Comparison of ENCODE assay signal across 8 cellular contexts in genomic region chr15:78938608-78939488, GRCh38. TPM values are rescaled to one million over a fixed set of nuclear protein-coding genes. Genes with fewer than 3 reads are reported as not detected.
DNase-seq lines count a peak whose midpoint lies in the region; ATAC-seq and TF ChIP-seq lines count a peak whose summit lies in the region.

No MANE protein-coding gene starts in this region.

- H3K27me3 Mint-ChIP-seq in naive thymus-derived CD4-positive, alpha-beta T cell = peaks cover 4 to 28% (median 9%) of the 10 kb centered on the region in 5 donors
- peaks cover 4% of the 10 kb centered on the region for H3K27me3 Mint-ChIP-seq in progenitor cell of endocrine pancreas

- peaks cover 0 to 6% (median 0%) of the 10 kb centered on the region in 11 donors for H3K9me3 Mint-ChIP-seq in naive thymus-derived CD4-positive, alpha-beta T cell
- H3K9me3 Mint-ChIP-seq in progenitor cell of endocrine pancreas (ENCODE audit: low read depth) = no peaks in the 10 kb centered on the region

- no peaks in the 10 kb centered on the region for H3K9me3 ChIP-seq in naive thymus-derived CD4-positive, alpha-beta T cell (ENCODE audit: control insufficient read depth in 2 of 3, low read length in 3 of 3)

- intact Hi-C loops in naive thymus-derived CD4-positive, alpha-beta T cell (cut with micrococcal nuclease) = no loop called here
- intact Hi-C loops in lower leg skin (cut with DNase I; ENCODE audit: low total_unique reads) = no loop called here

- H3K27ac ChIP-seq in naive thymus-derived CD4-positive, alpha-beta T cell (ENCODE audit: low read depth, low read length) = no peak overlapping the region

- POLR2A ChIA-PET in naive thymus-derived CD4-positive, alpha-beta T cell (lab: Charles Lee) = no interaction called here

- CTCF ChIA-PET in naive thymus-derived CD4-positive, alpha-beta T cell (lab: Charles Lee) = no interaction called here

- H3K36me3 ChIP-seq in naive thymus-derived CD4-positive, alpha-beta T cell (ENCODE audit: control insufficient read depth in 2 of 3, insufficient read depth in 3 of 3, low read length in 3 of 3) = no peaks in the 10 kb centered on the region

- peak; percentile 61 for DNase-seq in NAMALWA (ENCODE audit: low spot score)
- DNase-seq in naive thymus-derived CD4-positive, alpha-beta T cell = no peak
- DNase-seq in progenitor cell of endocrine pancreas (ENCODE audit: low spot score, unreplicated experiment) = no peak
- no peak for DNase-seq in middle frontal gyrus (ENCODE audit: extremely low spot score, low spot score)
- no peak for DNase-seq in lower leg skin (ENCODE audit: low spot score in 2 of 2)
- DNase-seq in activated CD8-positive, alpha-beta memory T cell treated with anti-CD3 and anti-CD28 coated beads for 24 hours = no peak

- H3K4me3 Mint-ChIP-seq in naive thymus-derived CD4-positive, alpha-beta T cell = peak overlapping the region in 3 of 10 donors; percentile 7 to 77 (median 9)
- H3K4me3 Mint-ChIP-seq in progenitor cell of endocrine pancreas (ENCODE audit: low read depth) = no peak overlapping the region

- 67 to 75% methylated on average over 6 of the region's 6 CpGs for WGBS in lower leg skin, 2 donors

- H3K27ac Mint-ChIP-seq in naive thymus-derived CD4-positive, alpha-beta T cell = peak overlapping the region in 2 of 9 donors; percentile 28 to 44
- no peak overlapping the region for H3K27ac Mint-ChIP-seq in progenitor cell of endocrine pancreas

- H3K27me3 ChIP-seq in naive thymus-derived CD4-positive, alpha-beta T cell (ENCODE audit: control insufficient read depth in 2 of 2, insufficient read depth in 2 of 2, low read length in 2 of 2) = no peaks in the 10 kb centered on the region

- no peak overlapping the region for H3K4me3 ChIP-seq in naive thymus-derived CD4-positive, alpha-beta T cell (ENCODE audit: low read length)
- no peak overlapping the region for H3K4me3 ChIP-seq in lower leg skin (ENCODE audit: low read depth, poor library complexity, severe bottlenecking)

- no peak for TF ChIP-seq CTCF in progenitor cell of endocrine pancreas (IDR thresholded peaks at IDR 0.05; ENCODE audit: unreplicated experiment)
- no peak for TF ChIP-seq CTCF in lower leg skin (IDR thresholded peaks at IDR 0.05)

- peaks cover 0 to 25% (median 0%) of the 10 kb centered on the region in 5 donors for H3K36me3 Mint-ChIP-seq in naive thymus-derived CD4-positive, alpha-beta T cell
- H3K36me3 Mint-ChIP-seq in progenitor cell of endocrine pancreas (ENCODE audit: insufficient read depth) = peaks cover 5% of the 10 kb centered on the region

- peak; percentile 59 for ATAC-seq in GM18858 (IDR thresholded peaks at IDR 0.05; ENCODE audit: unreplicated experiment)
- ATAC-seq in GM21723 (IDR thresholded peaks at IDR 0.05; ENCODE audit: unreplicated experiment) = peak; percentile 57
- peak; percentile 81 for ATAC-seq in naive thymus-derived CD4-positive, alpha-beta T cell

- peaks cover 0 to 44% (median 11%) of the 10 kb centered on the region in 7 donors for H3K4me1 Mint-ChIP-seq in naive thymus-derived CD4-positive, alpha-beta T cell
- peaks cover 5% of the 10 kb centered on the region for H3K4me1 Mint-ChIP-seq in progenitor cell of endocrine pancreas (ENCODE audit: low read depth)

- no peak for TF ChIP-seq POLR2A in lower leg skin (IDR thresholded peaks at IDR 0.05)

- no peaks in the 10 kb centered on the region for H3K4me1 ChIP-seq in naive thymus-derived CD4-positive, alpha-beta T cell (ENCODE audit: control insufficient read depth in 2 of 2, insufficient read depth in 2 of 2, low read length in 2 of 2)

RNA-seq across cellular contexts. Expression of gene CTSH, which starts 6.0 kb away (rescaled TPM):
- 10 to 100 TPM in 3 of 5 experiments, 1 to 10 TPM in 2; 8.4 to 98.4 (median 10.4) TPM for total RNA-seq in naive thymus-derived CD4-positive, alpha-beta T cell
- 10 to 100 TPM; 11.4 to 12.2 TPM for polyA plus RNA-seq in naive thymus-derived CD4-positive, alpha-beta T cell
- total RNA-seq in progenitor cell of endocrine pancreas (56.4 and 58.2 TPM in 2 replicates), lower leg skin (100 to 1,000 TPM; 213 to 518 (median 291) TPM)
